8 cellular contexts compared by ENCODE assay signal in the genomic region with DNA sequence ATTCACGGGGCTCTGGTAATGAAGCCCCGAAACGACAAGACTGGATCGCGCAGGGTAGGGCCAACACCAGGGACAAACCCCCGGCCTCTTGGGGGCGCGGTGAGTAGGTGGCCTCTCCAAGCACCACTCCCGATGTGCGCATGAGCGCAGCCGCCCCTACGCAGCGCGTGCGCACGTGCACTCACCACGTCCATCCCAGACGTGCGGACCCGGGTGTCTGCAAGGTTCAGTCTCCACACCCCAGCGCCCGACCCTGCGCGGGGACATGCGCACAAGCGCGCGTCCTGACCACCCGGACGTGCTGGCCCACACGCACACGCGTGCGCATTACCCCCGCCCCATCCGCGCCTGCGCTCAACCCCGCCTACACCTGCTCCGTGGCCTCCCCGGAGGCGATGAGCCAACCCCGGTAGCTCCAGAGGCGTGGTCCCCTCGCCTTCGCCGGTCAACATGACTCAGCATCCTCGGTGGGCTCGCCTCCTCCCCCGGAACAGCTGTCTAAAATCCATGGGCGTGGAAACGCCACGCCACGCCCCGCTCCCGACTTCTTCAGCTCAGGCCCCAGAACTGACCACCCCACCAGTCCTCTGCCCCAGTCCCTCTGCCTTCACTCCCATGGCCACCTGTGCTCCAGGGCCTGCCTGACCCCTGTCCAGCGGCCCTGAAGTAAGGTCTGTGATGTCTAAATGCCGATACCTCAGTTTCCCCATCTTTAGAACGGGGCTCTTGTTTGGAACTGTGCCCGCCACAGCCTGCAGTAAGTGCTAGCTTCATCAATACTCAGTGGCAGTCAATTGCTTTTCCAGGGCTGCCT. TPM values are rescaled to one million over a fixed set of nuclear protein-coding genes. Genes with fewer than 3 reads are reported as not detected.
DNase-seq lines count a peak whose midpoint lies in the region; ATAC-seq and TF ChIP-seq lines count a peak whose summit lies in the region.

No MANE protein-coding gene starts in this region.

- H3K79me2 ChIP-seq in osteoblast (ENCODE audit: insufficient read depth, low read length): no peaks in the 10 kb centered on the region

- peak overlapping the region; percentile 95 for H3K4me2 ChIP-seq in osteoblast (ENCODE audit: insufficient read depth, low read length)

- H3K4me1 ChIP-seq in osteoblast (ENCODE audit: insufficient read depth, low read length): peaks cover 14% of the 10 kb centered on the region
- H3K4me1 ChIP-seq in thoracic aorta (ENCODE audit: control insufficient read depth in 1 of 2, low read depth in 2 of 2): peaks cover 3 to 19% of the 10 kb centered on the region in 2 donors

- peak; percentile 99 for DNase-seq in GM10266 (ENCODE audit: extremely low spot score)
- DNase-seq in NAMALWA (ENCODE audit: low spot score): peak; percentile 98
- DNase-seq in SK-MEL-5 (ENCODE audit: low read depth, low spot score): peak; percentile 97
- peak; percentile 97 for DNase-seq in activated naive CD4-positive, alpha-beta T cell treated with anti-CD3 and anti-CD28 coated beads, Interleukin-2, amount 50 U/mL, for 16 hours
- DNase-seq in glomerular visceral epithelial cell (ENCODE audit: extremely low spot score): peak; percentile 98
- DNase-seq in osteoblast (ENCODE audit: insufficient read length, low spot score, missing footprints): peak; percentile 99
- peak; percentile 83 for DNase-seq in thoracic aorta (ENCODE audit: low spot score)

- H3K27ac ChIP-seq in osteoblast (ENCODE audit: low read depth, low read length) (peak overlapping the region; percentile 64), thoracic aorta (peak overlapping the region; percentile 79 to 84)

- peak; percentile 69 for TF ChIP-seq CTCF in GM10266 (IDR thresholded peaks at IDR 0.05; ENCODE audit: control insufficient read depth, insufficient read depth, low read depth, missing control alignments)
- peak; percentile 48 for TF ChIP-seq CTCF in osteoblast (IDR thresholded peaks at IDR 0.05; ENCODE audit: extremely low read depth, low read depth, low read length)
- TF ChIP-seq CTCF in thoracic aorta (IDR thresholded peaks at IDR 0.05): peak; percentile 40

- H3K27me3 ChIP-seq in osteoblast (ENCODE audit: insufficient read depth, low read length) (no peaks in the 10 kb centered on the region), thoracic aorta (replicated peaks; ENCODE audit: insufficient read depth) (no peaks in the 10 kb centered on the region)

- ATAC-seq in HG02571 (IDR thresholded peaks at IDR 0.05; ENCODE audit: unreplicated experiment) (peak; percentile 87), thoracic aorta (ENCODE audit: insufficient number of reproducible peaks, low FRiP score, low read depth) (peak; percentile 78)

- peak overlapping the region; percentile 72 for H3K4me3 ChIP-seq in osteoblast (ENCODE audit: insufficient read depth, low read length)
- H3K4me3 ChIP-seq in thoracic aorta: peak overlapping the region; percentile 71

- peak overlapping the region; percentile 91 for H2AFZ ChIP-seq in osteoblast (ENCODE audit: low read length)

- H3K36me3 ChIP-seq in osteoblast (ENCODE audit: insufficient read depth, low read length): peaks cover 11% of the 10 kb centered on the region
- peaks cover 8% of the 10 kb centered on the region for H3K36me3 ChIP-seq in thoracic aorta

- in situ Hi-C loops in SK-MEL-5 (cut with HindIII; ENCODE audit: low pct_unique_long_range_greater_than_20kb, low sequenced_read_pairs): no loop called here

- H3K9me3 ChIP-seq in osteoblast (ENCODE audit: low read depth, low read length) (no peaks in the 10 kb centered on the region), thoracic aorta (no peaks in the 10 kb centered on the region)

- no peaks in the 10 kb centered on the region for H4K20me1 ChIP-seq in osteoblast (ENCODE audit: insufficient read depth, low read length)

RNA-seq across cellular contexts. Expression of a gene that starts 5.6 kb away (rescaled TPM):
- 177 and 191 TPM in 2 replicates for total RNA-seq in SK-MEL-5 (2014; rRNA removed; shearing (Covaris generic))
- polyA plus RNA-seq in SK-MEL-5 (2015; cell fraction: cytosol; rRNA removed): 291 and 342 TPM in 2 replicates
- polyA plus RNA-seq in SK-MEL-5 (2015; cell fraction: nucleus; rRNA removed): 274 and 312 TPM in 2 replicates
- total RNA-seq in osteoblast (122 and 133 TPM in 2 replicates), thoracic aorta (100 to 1,000 TPM; 112 to 207 TPM)

RNA-seq across cellular contexts. Expression of a gene that starts 44.9 kb away (rescaled TPM):
- total RNA-seq in SK-MEL-5 (2014; rRNA removed; shearing (Covaris generic)): 17.5 and 18.6 TPM in 2 replicates
- 25.1 and 28.6 TPM in 2 replicates for polyA plus RNA-seq in SK-MEL-5 (2015; cell fraction: cytosol; rRNA removed)
- 3.8 and 4.0 TPM in 2 replicates for polyA plus RNA-seq in SK-MEL-5 (2015; cell fraction: nucleus; rRNA removed)
- total RNA-seq in osteoblast (9.4 and 10.5 TPM in 2 replicates), thoracic aorta (10 to 100 TPM in 1 of 2 donors, 1 to 10 TPM in 1; 6.2 to 12.8 TPM)

Comparison
In these comparisons a context has a peak if more than half of its experiments do, and no peak if none do; other contexts are left out.
1. Peak in every context shown above with its lines: DNase-seq, ATAC-seq, H3K4me3 ChIP-seq and H3K27ac ChIP-seq.